16 cellular contexts compared by ENCODE assay signal in genomic region chr6:1391692-1392309, GRCh38. TPM values are rescaled to one million over a fixed set of nuclear protein-coding genes. Genes with fewer than 3 reads are reported as not detected.
DNase-seq lines count a peak whose midpoint lies in the region; ATAC-seq and TF ChIP-seq lines count a peak whose summit lies in the region.
"Had no signal": no experiment of that assay in that cellular context is flagged by ENCODE, and none has a peak within 500 bp of the region (broad histone marks: within the 10 kb centered on the region; RNA-seq: fewer than 3 reads in every experiment).

No MANE protein-coding gene starts in this region.

- H3K27ac ChIP-seq in duodenal mucosa (ENCODE audit: low read depth, low read length), result peak overlapping the region; percentile 11
- peak overlapping the region; percentile 84 for H3K27ac ChIP-seq in muscle layer of colon (ENCODE audit: low read depth, low read length)
- peak overlapping the region; percentile 63 for H3K27ac ChIP-seq in upper lobe of right lung
- H3K27ac ChIP-seq: adrenal gland, tibial artery had no signal

- no peaks in the 10 kb centered on the region for H3K9me3 ChIP-seq in duodenal mucosa (ENCODE audit: control insufficient read depth in 1 of 2, low read length in 2 of 2)
- no peaks in the 10 kb centered on the region for H3K9me3 ChIP-seq in muscle layer of colon (ENCODE audit: low read length)
- H3K9me3 ChIP-seq in upper lobe of right lung, result no peaks in the 10 kb centered on the region
- H3K9me3 ChIP-seq: adrenal gland, tibial artery had no signal

- peaks cover 25% of the 10 kb centered on the region for H3K4me1 Mint-ChIP-seq in activated naive CD8-positive, alpha-beta T cell (ENCODE audit: low read depth)
- peaks cover 18% of the 10 kb centered on the region for H3K4me1 Mint-ChIP-seq in activated naive CD8-positive, alpha-beta T cell treated with anti-CD3 and anti-CD28 coated beads for 36 hours

- H3K4me1 ChIP-seq in duodenal mucosa (ENCODE audit: control insufficient read depth in 1 of 2, insufficient read depth in 2 of 2, low read length in 2 of 2), result no peaks in the 10 kb centered on the region
- H3K4me1 ChIP-seq in muscle layer of colon (ENCODE audit: insufficient read depth, low read length), result no peaks in the 10 kb centered on the region
- no peaks in the 10 kb centered on the region for H3K4me1 ChIP-seq in upper lobe of right lung
- H3K4me1 ChIP-seq: adrenal gland had no signal

- H3K9me3 Mint-ChIP-seq in activated naive CD8-positive, alpha-beta T cell (ENCODE audit: low read depth), result no peaks in the 10 kb centered on the region
- H3K9me3 Mint-ChIP-seq in activated naive CD8-positive, alpha-beta T cell treated with anti-CD3 and anti-CD28 coated beads for 36 hours, result no peaks in the 10 kb centered on the region

- no peak overlapping the region for H3K27ac Mint-ChIP-seq in activated naive CD8-positive, alpha-beta T cell
- no peak overlapping the region for H3K27ac Mint-ChIP-seq in activated naive CD8-positive, alpha-beta T cell treated with anti-CD3 and anti-CD28 coated beads for 36 hours
- H3K27ac Mint-ChIP-seq: activated CD8-positive, alpha-beta memory T cell treated with anti-CD3 and anti-CD28 coated beads, Interleukin-2, amount 10 ng/mL, durations not matched to agents 7 days and 5 days had no signal

- peaks cover 46% of the 10 kb centered on the region for H3K27me3 Mint-ChIP-seq in activated naive CD8-positive, alpha-beta T cell
- peaks cover 88% of the 10 kb centered on the region for H3K27me3 Mint-ChIP-seq in activated naive CD8-positive, alpha-beta T cell treated with anti-CD3 and anti-CD28 coated beads for 36 hours

- H3K27me3 ChIP-seq in duodenal mucosa (ENCODE audit: control insufficient read depth in 1 of 2, insufficient read depth in 2 of 2, low read length in 2 of 2) (peaks cover 77 to 80% of the 10 kb centered on the region in 2 donors), muscle layer of colon (ENCODE audit: control insufficient read depth in 1 of 2, insufficient read depth in 2 of 2, low read length in 2 of 2) (peaks cover 0 to 21% of the 10 kb centered on the region in 2 donors), upper lobe of right lung (peaks cover 89% of the 10 kb centered on the region)

- peak overlapping the region; percentile 5 for H3K4me3 Mint-ChIP-seq in activated naive CD8-positive, alpha-beta T cell
- H3K4me3 Mint-ChIP-seq in activated naive CD8-positive, alpha-beta T cell treated with anti-CD3 and anti-CD28 coated beads for 36 hours, result no peak overlapping the region
- H3K4me3 Mint-ChIP-seq: activated CD8-positive, alpha-beta memory T cell treated with anti-CD3 and anti-CD28 coated beads, Interleukin-2, amount 10 ng/mL, durations not matched to agents 7 days and 5 days had no signal

- H3K36me3 Mint-ChIP-seq in activated naive CD8-positive, alpha-beta T cell, result no peaks in the 10 kb centered on the region
- H3K36me3 Mint-ChIP-seq in activated naive CD8-positive, alpha-beta T cell treated with anti-CD3 and anti-CD28 coated beads for 36 hours, result no peaks in the 10 kb centered on the region
- H3K36me3 Mint-ChIP-seq: activated CD8-positive, alpha-beta memory T cell treated with anti-CD3 and anti-CD28 coated beads, Interleukin-2, amount 10 ng/mL, durations not matched to agents 7 days and 5 days had no signal

- ATAC-seq in upper lobe of right lung, result no peak
- ATAC-seq: activated CD8-positive, alpha-beta memory T cell treated with anti-CD3 and anti-CD28 coated beads, Interleukin-2, amount 10 ng/mL, durations not matched to agents 7 days and 5 days had no signal

- peak overlapping the region; percentile 54 to 66 for H3K4me3 ChIP-seq in duodenal mucosa (ENCODE audit: low read depth in 1 of 2, low read length in 2 of 2)
- H3K4me3 ChIP-seq in muscle layer of colon (ENCODE audit: low read depth in 1 of 2, low read length in 2 of 2), result peak overlapping the region; percentile 88 to 89
- peak overlapping the region; percentile 52 for H3K4me3 ChIP-seq in upper lobe of right lung

- TF ChIP-seq CTCF in upper lobe of right lung (IDR thresholded peaks at IDR 0.05), result no peak

- no peak for DNase-seq in activated naive CD8-positive, alpha-beta T cell treated with anti-CD3 and anti-CD28 coated beads for 36 hours
- DNase-seq in upper lobe of right lung, result no peak
- DNase-seq in DMS153 treated with DMSO at 0.1 percent for 48 hours (lab: John Stamatoyannopoulos, UW; ENCODE audit: unreplicated experiment), result no peak
- DNase-seq in NCI-H524 (lab: John Stamatoyannopoulos, UW), result no peak
- no peak for DNase-seq in NCI-H524 treated with DMSO at 0.1 percent for 48 hours (lab: John Stamatoyannopoulos, UW)
- DNase-seq: ACHN; activated CD8-positive, alpha-beta memory T cell treated with anti-CD3 and anti-CD28 coated beads, Interleukin-2, amount 10 ng/mL, durations not matched to agents 7 days and 5 days; adrenal gland; effector memory CD4-positive, alpha-beta T cell; hypothalamus; mesendoderm; NCI-H446 treated with DMSO at 0.1 percent for 48 hours; tibial artery had no signal

- H3K9ac ChIP-seq in duodenal mucosa (ENCODE audit: low read depth in 1 of 2, low read length in 2 of 2) (peak overlapping the region in 1 of 2 donors; percentile 16), muscle layer of colon (ENCODE audit: low read length) (peak overlapping the region; percentile 91)

- intact Hi-C loops in upper lobe of right lung (cut with DNase I), result no loop called here

- H3K36me3 ChIP-seq in duodenal mucosa (ENCODE audit: control insufficient read depth in 1 of 2, insufficient read depth in 2 of 2, low read length in 2 of 2), result no peaks in the 10 kb centered on the region
- H3K36me3 ChIP-seq in muscle layer of colon (ENCODE audit: insufficient read depth, low read length), result peaks cover 12% of the 10 kb centered on the region
- H3K36me3 ChIP-seq in upper lobe of right lung, result no peaks in the 10 kb centered on the region
- H3K36me3 ChIP-seq: adrenal gland, tibial artery had no signal

RNA-seq across cellular contexts. Expression of gene FOXF2, which starts 2.4 kb away (rescaled TPM):
- total RNA-seq in activated naive CD8-positive, alpha-beta T cell treated with anti-CD3 and anti-CD28 coated beads for 36 hours, result not detected
- total RNA-seq in upper lobe of right lung, result 15.7 TPM
- total RNA-seq: activated CD8-positive, alpha-beta memory T cell treated with anti-CD3 and anti-CD28 coated beads, Interleukin-2, amount 10 ng/mL, durations not matched to agents 7 days and 5 days had no signal

Comparison
In these comparisons a context has a peak if more than half of its experiments do, and no peak if none do; other contexts are left out.
1. H3K27ac ChIP-seq: peak in every context shown above with its lines; median percentile 84 in muscle layer of colon; 63 in upper lobe of right lung; 11 in duodenal mucosa.
2. RNA of gene FOXF2, which starts 2.4 kb away (total RNA-seq): 15.7 TPM in upper lobe of right lung (single experiment); not detected in activated naive CD8-positive, alpha-beta T cell treated with anti-CD3 and anti-CD28 coated beads for 36 hours; every median in the first group is over 10 times any median in the second.
3. Peak in every context shown above with its lines, with median percentiles within 50 percentile points of each other: H3K4me3 ChIP-seq.